In genomic region chr15:63458021-63458420, GRCh38 we compare ENCODE assay signal across 32 cellular contexts.
"Had no signal": no experiment of that assay in that cellular context is flagged by ENCODE, and none has a peak within 500 bp of the region (broad histone marks: within the 10 kb centered on the region; RNA-seq: fewer than 3 reads in every experiment).

No MANE protein-coding gene starts in this region.

- DNase-seq: activated B cell treated with CpG ODN at 0.5 μM for 24 hours; activated CD4-positive, alpha-beta T cell treated with anti-CD3 and anti-CD28 coated beads for 48 hours; activated CD4-positive, alpha-beta T cell treated with anti-CD3 and anti-CD28 coated beads, Interleukin-2, amount 50 U/mL, for 1 hour; activated CD4-positive, alpha-beta T cell treated with anti-CD3 and anti-CD28 coated beads, Interleukin-2, amount 50 U/mL, for 48 hours; activated CD8-positive, alpha-beta memory T cell treated with anti-CD3 and anti-CD28 coated beads for 24 hours; activated CD8-positive, alpha-beta T cell treated with anti-CD3 and anti-CD28 coated beads for 36 hours; activated effector memory CD4-positive, alpha-beta T cell treated with Interleukin-2 at 50 U/mL for 16 hours; activated gamma-delta T cell treated with Interleukin-2 at 50 U/mL for 16 hours; activated naive CD4-positive, alpha-beta T cell treated with anti-CD3 and anti-CD28 coated beads, Interleukin-2, amount 50 U/mL, for 16 hours; activated naive CD4-positive, alpha-beta T cell treated with Interleukin-2 at 50 U/mL for 16 hours; activated naive CD8-positive, alpha-beta T cell treated with anti-CD3 and anti-CD28 coated beads, Interleukin-2, amount 10 ng/mL, durations not matched to agents 7 days and 5 days; activated T-cell treated with anti-CD3 and anti-CD28 coated beads, Interleukin-2, amount 50 U/mL, for 4 hours; central memory CD4-positive, alpha-beta T cell; cerebellar nuclear complex; colonic mucosa; dorsolateral prefrontal cortex; effector memory CD4-positive, alpha-beta T cell; erythroblast; foreskin keratinocyte; gastrocnemius medialis; glutamatergic neuron; heart left ventricle; T-helper 1 cell; T-helper 17 cell; T1000; WERI-Rb-1 had no signal

- H3K9me3 ChIP-seq: ascending aorta, breast epithelium, colonic mucosa, esophagus muscularis mucosa, gastrocnemius medialis had no signal

- H3K27me3 ChIP-seq: ascending aorta, breast epithelium, cardiac muscle cell, colonic mucosa, dorsolateral prefrontal cortex, esophagus muscularis mucosa, gastrocnemius medialis, heart left ventricle had no signal

- H3K27ac ChIP-seq: ascending aorta, breast epithelium, cardiac muscle cell, colonic mucosa, dorsolateral prefrontal cortex, esophagus muscularis mucosa, foreskin keratinocyte, gastrocnemius medialis, heart left ventricle, WERI-Rb-1 had no signal

- ATAC-seq: activated CD4-positive, CD25-positive, alpha-beta regulatory T cell treated with anti-CD3 and anti-CD28 coated beads, Interleukin-2, amount 50 U/mL, for 24 hours; activated CD8-positive, alpha-beta T cell treated with anti-CD3 and anti-CD28 coated beads for 36 hours; activated T-cell treated with anti-CD3 and anti-CD28 coated beads, Interleukin-2, amount 50 U/mL, for 4 hours; activated T-helper 17 cell treated with anti-CD3 and anti-CD28 coated beads, Interleukin-2, amount 50 U/mL, for 72 hours; foreskin keratinocyte; gastrocnemius medialis; heart left ventricle; T-helper 17 cell had no signal

- H3K4me3 ChIP-seq: ascending aorta, breast epithelium, cardiac muscle cell, colonic mucosa, esophagus muscularis mucosa, gastrocnemius medialis, heart left ventricle had no signal

- H3K36me3 ChIP-seq: ascending aorta, breast epithelium, cardiac muscle cell, colonic mucosa, esophagus muscularis mucosa, gastrocnemius medialis, heart left ventricle, WERI-Rb-1 had no signal

- H3K4me1 ChIP-seq: breast epithelium, foreskin keratinocyte, gastrocnemius medialis had no signal
